9 cellular contexts compared by ENCODE assay signal in the genomic region with DNA sequence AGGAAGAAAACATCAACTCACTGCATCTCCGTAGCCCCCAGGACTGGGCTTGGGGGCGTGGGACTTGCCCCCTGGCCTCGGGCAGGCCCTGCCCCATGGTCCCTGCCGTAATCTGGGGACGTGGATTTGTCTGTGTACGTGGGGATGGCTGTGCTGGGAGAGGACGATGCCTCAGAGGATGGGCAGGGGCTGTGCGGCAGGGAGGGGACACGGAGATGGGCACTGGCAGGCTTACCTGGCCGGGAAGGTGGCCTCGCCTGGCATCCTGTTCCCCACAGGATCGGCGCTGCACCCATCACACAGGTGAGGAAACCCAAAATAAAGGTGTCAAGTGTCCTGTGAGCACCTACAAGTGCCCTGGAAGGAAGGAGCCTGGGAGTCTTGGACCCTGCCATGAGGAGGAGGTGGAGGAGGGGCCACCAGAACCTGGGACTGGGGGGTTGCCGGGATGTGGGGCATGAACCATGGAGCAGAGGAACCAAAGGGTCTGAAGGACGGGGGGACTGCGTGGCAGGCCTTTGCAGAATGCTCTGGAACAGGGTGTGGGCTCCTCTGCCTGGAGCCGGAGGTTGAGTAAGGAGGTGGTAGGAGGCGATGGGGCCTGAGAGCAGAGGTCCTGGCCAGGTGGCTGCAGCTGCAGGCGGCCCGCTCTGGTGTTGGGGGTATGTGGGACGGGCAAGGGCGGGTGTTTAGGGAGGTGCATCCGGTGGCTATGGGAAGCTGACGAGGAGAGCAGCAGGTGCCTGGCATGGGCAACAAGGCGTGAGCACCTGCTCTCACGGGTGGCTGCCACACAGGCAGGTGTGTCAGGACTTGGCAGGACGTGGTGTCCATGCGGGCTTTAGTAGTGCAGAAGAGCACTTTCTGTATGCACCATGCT.
A peak's percentile ranks its signal among the peaks of the same experiment; 100 is the strongest.
DNase-seq lines count a peak whose midpoint lies in the region; ATAC-seq and TF ChIP-seq lines count a peak whose summit lies in the region.
"Had no signal": no experiment of that assay in that cellular context is flagged by ENCODE, and none has a peak within 500 bp of the region (broad histone marks: within the 10 kb centered on the region; RNA-seq: fewer than 3 reads in every experiment).

No MANE protein-coding gene starts in this region.

- H3K4me1 Mint-ChIP-seq in stimulated activated naive B cell treated with anti-CD40 and anti-IgM and Interleukin-4, amounts not matched to agents 10 μg/mL and 1 μg/mL and 100 μg/mL, for 72 hours = peaks cover 9 to 21% of the 10 kb centered on the region in 2 donors

- peaks cover 8 to 19% of the 10 kb centered on the region in 2 donors for H3K36me3 Mint-ChIP-seq in stimulated activated naive B cell treated with anti-CD40 and anti-IgM and Interleukin-4, amounts not matched to agents 10 μg/mL and 1 μg/mL and 100 μg/mL, for 72 hours

- H3K27ac ChIP-seq in coronary artery = no peak overlapping the region

- ATAC-seq in stimulated activated naive B cell treated with anti-CD40 and anti-IgM and Interleukin-4, amounts not matched to agents 10 μg/mL and 1 μg/mL and 100 μg/mL, for 72 hours (replicated peaks) = no peak
- ATAC-seq in GM18870 (IDR thresholded peaks at IDR 0.05; ENCODE audit: unreplicated experiment) = no peak
- ATAC-seq in GM18498 (IDR thresholded peaks at IDR 0.05; ENCODE audit: unreplicated experiment) = no peak

- peaks cover 9 to 18% of the 10 kb centered on the region in 2 donors for H3K9me3 Mint-ChIP-seq in stimulated activated naive B cell treated with anti-CD40 and anti-IgM and Interleukin-4, amounts not matched to agents 10 μg/mL and 1 μg/mL and 100 μg/mL, for 72 hours

- H3K4me3 ChIP-seq in coronary artery = no peak overlapping the region

- TF ChIP-seq CTCF in coronary artery (IDR thresholded peaks at IDR 0.05) = no peak

- DNase-seq in activated effector memory CD4-positive, alpha-beta T cell treated with anti-CD3 and anti-CD28 coated beads, Interleukin-2, amount 50 U/mL, for 16 hours = peak; percentile 59
- no peak for DNase-seq in activated effector memory CD4-positive, alpha-beta T cell treated with Interleukin-2 at 50 U/mL for 16 hours
- DNase-seq in NCI-H2196 (lab: John Stamatoyannopoulos, UW; ENCODE audit: unreplicated experiment) (peak; percentile 87), coronary artery (ENCODE audit: low spot score) (peak; percentile 33), GOT3 (lab: John Stamatoyannopoulos, UW) (no peak)
- no peak for DNase-seq in stimulated activated naive B cell treated with anti-CD40 and anti-IgM and Interleukin-4, amounts not matched to agents 10 μg/mL and 1 μg/mL and 100 μg/mL, for 72 hours
- DNase-seq: mesenchymal stem cell had no signal

- H3K27me3 Mint-ChIP-seq in stimulated activated naive B cell treated with anti-CD40 and anti-IgM and Interleukin-4, amounts not matched to agents 10 μg/mL and 1 μg/mL and 100 μg/mL, for 72 hours = no peaks in the 10 kb centered on the region

- H3K27ac Mint-ChIP-seq in stimulated activated naive B cell treated with anti-CD40 and anti-IgM and Interleukin-4, amounts not matched to agents 10 μg/mL and 1 μg/mL and 100 μg/mL, for 72 hours = peak overlapping the region; percentile 32

- H3K4me3 Mint-ChIP-seq in stimulated activated naive B cell treated with anti-CD40 and anti-IgM and Interleukin-4, amounts not matched to agents 10 μg/mL and 1 μg/mL and 100 μg/mL, for 72 hours = no peak overlapping the region

Comparison
In these comparisons a context has a peak if more than half of its experiments do, and no peak if none do; other contexts are left out.
1. DNase-seq: peak in activated effector memory CD4-positive, alpha-beta T cell treated with anti-CD3 and anti-CD28 coated beads, Interleukin-2, amount 50 U/mL, for 16 hours (single experiment), NCI-H2196 (single experiment) and coronary artery (single experiment); none in activated effector memory CD4-positive, alpha-beta T cell treated with Interleukin-2 at 50 U/mL for 16 hours (single experiment), stimulated activated naive B cell treated with anti-CD40 and anti-IgM and Interleukin-4, amounts not matched to agents 10 μg/mL and 1 μg/mL and 100 μg/mL, for 72 hours (single experiment) and GOT3 (single experiment).